13 cellular contexts compared by ENCODE assay signal in the genomic region with DNA sequence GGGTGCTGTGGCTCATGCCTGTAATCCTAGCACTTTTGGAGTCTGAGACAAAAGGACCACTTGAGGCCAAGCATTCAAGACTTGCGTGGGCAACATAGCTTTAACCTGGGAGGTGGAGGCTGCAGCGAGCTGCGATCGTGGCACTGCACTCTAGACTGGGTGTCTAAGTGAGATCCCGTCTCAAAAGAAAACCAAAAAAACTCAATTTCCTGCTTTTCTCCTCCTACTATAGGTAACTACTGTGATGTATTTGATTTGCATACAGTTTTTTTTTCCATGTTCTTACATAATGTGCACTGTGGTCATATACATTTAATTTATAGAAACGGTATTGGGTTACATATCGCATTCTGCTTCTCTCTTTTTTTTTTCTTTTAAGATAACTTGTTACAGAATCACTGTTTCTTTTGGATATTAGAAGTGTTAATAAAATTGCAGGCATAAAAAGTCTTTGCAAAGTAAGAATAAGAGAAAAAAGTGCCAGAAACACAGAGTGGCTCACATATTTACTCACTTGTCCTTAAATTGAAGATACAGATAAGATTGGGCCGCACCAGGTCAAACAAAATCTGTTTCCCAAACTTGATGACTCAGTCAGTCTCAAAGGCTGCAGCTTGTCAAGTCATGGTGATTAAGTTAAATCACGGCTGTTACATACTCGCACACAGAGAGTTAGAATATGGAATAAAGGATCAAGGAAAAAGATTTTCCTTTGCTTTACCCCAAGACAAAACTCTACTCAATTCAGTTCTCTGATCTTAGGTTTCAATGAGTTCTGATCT. TPM values are rescaled to one million over a fixed set of nuclear protein-coding genes. Genes with fewer than 3 reads are reported as not detected.
A peak's percentile ranks its signal among the peaks of the same experiment; 100 is the strongest.
DNase-seq lines count a peak whose midpoint lies in the region; ATAC-seq, FAIRE-seq and TF ChIP-seq lines count a peak whose summit lies in the region.
"Had no signal": no experiment of that assay in that cellular context is flagged by ENCODE, and none has a peak within 500 bp of the region (broad histone marks: within the 10 kb centered on the region; RNA-seq: fewer than 3 reads in every experiment).

No MANE protein-coding gene starts in this region.

- TF ChIP-seq CTCF in fibroblast of pulmonary artery (IDR thresholded peaks at IDR 0.05; ENCODE audit: low read length, missing control alignments): no peak
- TF ChIP-seq CTCF in spleen (IDR thresholded peaks at IDR 0.05 in 8 of 11, conservative IDR thresholded peaks at IDR 0.05 in 3 of 11): no peak

- intact Hi-C loops in spleen (cut with DNase I; ENCODE audit: low total_unique reads): no loop called here

- H3K36me3 ChIP-seq in SK-N-MC (ENCODE audit: insufficient read depth, low read length) (peaks cover 7% of the 10 kb centered on the region), spleen (no peaks in the 10 kb centered on the region)

- H3K4me3 ChIP-seq in SK-N-MC (no peak overlapping the region), fibroblast of pulmonary artery (replicated peaks; ENCODE audit: low read depth, low read length) (no peak overlapping the region), skeletal muscle cell (ENCODE audit: low read depth, low read length) (no peak overlapping the region), spleen (no peak overlapping the region)

- ATAC-seq in GM19035 (IDR thresholded peaks at IDR 0.05; ENCODE audit: unreplicated experiment): no peak
- ATAC-seq: sciatic nerve had no signal

- WGBS in spleen, 5 donors: 71 to 84% (median 79%) methylated on average over 10 of the region's 10 CpGs

- peak; percentile 96 for FAIRE-seq in H54 (lab: Jason Lieb, UNC)
- FAIRE-seq: TTC549, urothelium cell line had no signal

- no peaks in the 10 kb centered on the region for H3K9me3 ChIP-seq in SK-N-MC (ENCODE audit: low read depth, low read length)
- no peaks in the 10 kb centered on the region for H3K9me3 ChIP-seq in spleen

- H3K4me1 ChIP-seq in spleen: peaks cover 0 to 30% (median 27%) of the 10 kb centered on the region in 6 donors

- H3K27me3 ChIP-seq in spleen (replicated peaks in 1 of 7): peaks cover 0 to 40% (median 11%) of the 10 kb centered on the region in 7 donors

- H3K9ac ChIP-seq in SK-N-MC (ENCODE audit: insufficient read length): peak overlapping the region; percentile 21

- DNase-seq in H54 (ENCODE audit: insufficient read length, low spot score): no peak
- DNase-seq in SK-N-MC (ENCODE audit: low read depth, low spot score): no peak
- DNase-seq in fibroblast of pulmonary artery (ENCODE audit: low read depth): peak; percentile 74
- peak; percentile 19 for DNase-seq in skeletal muscle cell (ENCODE audit: low read depth)
- no peak for DNase-seq in SKM-1 treated with dmso at 0.1 percent for 144 hours (lab: John Stamatoyannopoulos, UW; ENCODE audit: unreplicated experiment)
- DNase-seq in spleen: no peak
- DNase-seq: DMS79 treated with DMSO at 0.1 percent for 48 hours, NCI-H1930 had no signal

- TF ChIP-seq POLR2A in H54 (IDR thresholded peaks at IDR 0.05; ENCODE audit: low read depth, low read length) (no peak), spleen (IDR thresholded peaks at IDR 0.05) (no peak)

- H3K27ac ChIP-seq in SK-N-MC (peak overlapping the region; percentile 63), spleen (no peak overlapping the region)

RNA-seq across cellular contexts. Expression of a gene that starts 2.0 kb away (rescaled TPM):
- total RNA-seq in spleen: 10 to 100 TPM in 4 of 7 donors, 1 to 10 TPM in 3; 7.1 to 14.6 (median 11.8) TPM
- polyA plus RNA-seq in spleen: 1 to 10 TPM; 2.8 to 4.1 (median 3.2) TPM
- total RNA-seq: OCI-LY7 had no signal

RNA-seq across cellular contexts. Expression of a gene that starts 29.7 kb away (rescaled TPM):
- total RNA-seq in spleen: 1 to 10 TPM; 3.3 to 6.0 (median 4.1) TPM
- 1 to 10 TPM; 3.1 to 3.4 (median 3.3) TPM for polyA plus RNA-seq in spleen

RNA-seq across cellular contexts. Expression of a gene that starts 60.0 kb away (rescaled TPM):
- total RNA-seq in spleen: 100 to 1,000 TPM in 1 of 7 donors, 10 to 100 TPM in 6; 34.5 to 141 (median 59.5) TPM
- 10 to 100 TPM; 34.0 to 63.6 (median 45.7) TPM for polyA plus RNA-seq in spleen

Comparison
In these comparisons a context has a peak if more than half of its experiments do, and no peak if none do; other contexts are left out.
1. DNase-seq: peak in fibroblast of pulmonary artery (single experiment) and skeletal muscle cell (single experiment); none in H54 (single experiment), SK-N-MC (single experiment), SKM-1 treated with dmso at 0.1 percent for 144 hours (single experiment) and spleen (single experiment).